ENCODE assay signal across 17 cellular contexts in genomic region chr2:169561364-169561763, GRCh38. TPM values are rescaled to one million over a fixed set of nuclear protein-coding genes. Genes with fewer than 3 reads are reported as not detected.
"Had no signal": no experiment of that assay in that cellular context is flagged by ENCODE, and none has a peak within 500 bp of the region (broad histone marks: within the 10 kb centered on the region; RNA-seq: fewer than 3 reads in every experiment).

No MANE protein-coding gene starts in this region.

- H3K27me3 Mint-ChIP-seq: activated CD4-positive, alpha-beta T cell treated with anti-CD3 and anti-CD28 coated beads, Interleukin-2, amount 10 ng/mL, durations not matched to agents 7 days and 5 days; central memory CD8-positive, alpha-beta T cell; stimulated activated memory B cell treated with anti-CD40 and anti-IgM and Interleukin-4, amounts not matched to agents 10 μg/mL and 1 μg/mL and 100 μg/mL, for 72 hours had no signal

- H3K9me3 Mint-ChIP-seq: central memory CD8-positive, alpha-beta T cell had no signal

- H3K27ac ChIP-seq: brain microvascular endothelial cell, esophagus muscularis mucosa, hepatocyte, parathyroid adenoma, tibial artery, vagina had no signal

- DNase-seq: activated CD4-positive, alpha-beta T cell treated with anti-CD3 and anti-CD28 coated beads, Interleukin-2, amount 10 ng/mL, durations not matched to agents 7 days and 5 days; activated naive CD4-positive, alpha-beta T cell treated with anti-CD3 and anti-CD28 coated beads, Interleukin-2, amount 50 U/mL, for 16 hours; brain microvascular endothelial cell; cortex of kidney; effector CD4-positive, alpha-beta T cell; midbrain; stimulated activated CD4-positive, alpha-beta T cell treated with anti-CD3 and anti-CD28 coated beads, Interleukin-2, amount 100 ng/mL, for 48 hours; tibial artery had no signal

- H3K36me3 ChIP-seq: vagina had no signal

- FAIRE-seq: keratinocyte had no signal

- H3K4me1 Mint-ChIP-seq: activated CD4-positive, alpha-beta T cell treated with anti-CD3 and anti-CD28 coated beads, Interleukin-2, amount 10 ng/mL, durations not matched to agents 7 days and 5 days; central memory CD8-positive, alpha-beta T cell; stimulated activated memory B cell treated with anti-CD40 and anti-IgM and Interleukin-4, amounts not matched to agents 10 μg/mL and 1 μg/mL and 100 μg/mL, for 72 hours had no signal

- H3K27me3 ChIP-seq: brain microvascular endothelial cell, esophagus muscularis mucosa, hepatocyte, tibial artery, vagina had no signal

- H3K27ac Mint-ChIP-seq: activated CD4-positive, alpha-beta T cell treated with anti-CD3 and anti-CD28 coated beads, Interleukin-2, amount 10 ng/mL, durations not matched to agents 7 days and 5 days; stimulated activated memory B cell treated with anti-CD40 and anti-IgM and Interleukin-4, amounts not matched to agents 10 μg/mL and 1 μg/mL and 100 μg/mL, for 72 hours had no signal

- H3K4me3 Mint-ChIP-seq: activated CD4-positive, alpha-beta T cell treated with anti-CD3 and anti-CD28 coated beads, Interleukin-2, amount 10 ng/mL, durations not matched to agents 7 days and 5 days; central memory CD8-positive, alpha-beta T cell; stimulated activated memory B cell treated with anti-CD40 and anti-IgM and Interleukin-4, amounts not matched to agents 10 μg/mL and 1 μg/mL and 100 μg/mL, for 72 hours had no signal

- H3K4me1 ChIP-seq: esophagus muscularis mucosa, parathyroid adenoma, tibial artery, vagina had no signal

- ATAC-seq: left lobe of liver; stimulated activated memory B cell treated with anti-CD40 and anti-IgM and Interleukin-4, amounts not matched to agents 10 μg/mL and 1 μg/mL and 100 μg/mL, for 72 hours had no signal

- H3K9me3 ChIP-seq: esophagus muscularis mucosa, tibial artery, vagina had no signal

- H3K4me3 ChIP-seq: esophagus muscularis mucosa, hepatocyte, tibial artery, vagina had no signal

RNA-seq across cellular contexts. Expression of gene KLHL41, which starts 51.9 kb away (rescaled TPM):
- total RNA-seq: T-helper 2 cell treated with Interferon-gamma antibody and Interleukin-4, amounts not matched to agents 100 ng/mL and 5 ng/mL, for 36 hours had no signal
